In the genomic region with DNA sequence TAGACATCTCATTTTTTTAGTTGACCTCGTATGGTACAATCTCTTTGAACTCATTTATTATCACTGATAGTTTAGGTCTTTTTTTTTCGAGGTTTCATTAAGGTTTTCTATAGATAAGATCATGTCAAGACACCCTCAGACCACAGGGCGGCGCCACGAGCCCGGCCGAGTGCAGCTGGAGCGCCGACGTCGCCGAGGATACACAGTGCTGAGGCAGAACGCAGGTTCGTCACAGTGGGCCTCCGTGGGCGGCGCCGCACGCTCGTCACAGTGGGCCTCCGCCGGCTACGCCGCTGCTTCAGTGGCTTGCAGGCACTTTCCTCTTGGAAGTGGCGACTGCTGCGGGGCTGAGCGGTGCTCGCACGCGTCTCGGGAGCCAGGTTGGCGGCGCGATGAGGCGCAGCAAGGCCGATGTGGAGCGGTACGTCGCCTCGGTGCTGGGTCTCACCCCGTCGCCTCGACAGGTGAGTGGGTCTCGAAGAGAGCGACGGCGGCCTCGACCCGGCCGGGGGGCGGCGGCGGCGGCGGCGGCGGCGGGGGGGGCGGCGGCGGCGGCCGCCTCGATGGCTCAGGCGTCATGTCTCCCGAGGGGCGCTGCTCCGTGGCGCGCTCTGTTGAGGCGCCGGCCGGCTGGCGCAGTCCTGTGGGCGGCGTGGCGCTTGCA, we compare ENCODE assay signal across 8 cellular contexts. TPM values are rescaled to one million over a fixed set of nuclear protein-coding genes. Genes with fewer than 3 reads are reported as not detected.
DNase-seq lines count a peak whose midpoint lies in the region; ATAC-seq and TF ChIP-seq lines count a peak whose summit lies in the region.
"Not testable (repeated sequence)": the region's sequence is repeated elsewhere in the genome, so short reads cannot be mapped to it uniquely, and the experiment has no call there.

Gene RGPD5, plus strand, starts transcription at position 232 of the 664 bp plus-strand sequence. Its CDS starts 161 bp downstream, at position 393.

- not testable (repeated sequence) for TF ChIP-seq EP300 in suprapubic skin (IDR thresholded peaks at IDR 0.05)

- H3K4me1 ChIP-seq in PC-3 (ENCODE audit: insufficient read depth, low read length); naive thymus-derived CD4-positive, alpha-beta T cell (ENCODE audit: control insufficient read depth in 2 of 2, insufficient read depth in 2 of 2, low read length in 2 of 2); suprapubic skin: not testable (repeated sequence)

- not testable (repeated sequence) for H3K4me3 ChIP-seq in PC-3 (ENCODE audit: low read length); naive thymus-derived CD4-positive, alpha-beta T cell (ENCODE audit: low read length); suprapubic skin

- DNase-seq in PC-3; activated naive CD8-positive, alpha-beta T cell treated with anti-CD3 and anti-CD28 coated beads for 36 hours; glomerular endothelial cell (ENCODE audit: extremely low read depth, low read depth, low spot score); naive thymus-derived CD4-positive, alpha-beta T cell; suprapubic skin (ENCODE audit: low spot score in 2 of 2): not testable (repeated sequence)

- not testable (repeated sequence) for H3F3A ChIP-seq in PC-3 (ENCODE audit: low read length, unreplicated experiment)

- H3K9me3 ChIP-seq in PC-3 (ENCODE audit: low read length); naive thymus-derived CD4-positive, alpha-beta T cell (ENCODE audit: control insufficient read depth in 2 of 3, low read length in 3 of 3); suprapubic skin: not testable (repeated sequence)

- ATAC-seq in GM18519 (IDR thresholded peaks at IDR 0.05; ENCODE audit: low FRiP score, unreplicated experiment) (peak; percentile 91), GM21528 (IDR thresholded peaks at IDR 0.05; ENCODE audit: low FRiP score, unreplicated experiment) (peak; percentile 94), HG03039 (IDR thresholded peaks at IDR 0.05; ENCODE audit: unreplicated experiment) (peak; percentile 97), PC-3 (peak; percentile 63)
- ATAC-seq in naive thymus-derived CD4-positive, alpha-beta T cell = peak; percentile 100

- H3K27ac ChIP-seq in PC-3 (ENCODE audit: low read length); naive thymus-derived CD4-positive, alpha-beta T cell (ENCODE audit: low read depth, low read length); suprapubic skin: not testable (repeated sequence)

- H3K9ac ChIP-seq in PC-3 (ENCODE audit: low read length) = not testable (repeated sequence)

- not testable (repeated sequence) for H3K4me3 Mint-ChIP-seq in activated naive CD8-positive, alpha-beta T cell treated with anti-CD3 and anti-CD28 coated beads for 36 hours; naive thymus-derived CD4-positive, alpha-beta T cell

- not testable (repeated sequence) for H3K4me2 ChIP-seq in PC-3 (ENCODE audit: low read length)

- H3K9me3 Mint-ChIP-seq in activated naive CD8-positive, alpha-beta T cell treated with anti-CD3 and anti-CD28 coated beads for 36 hours; naive thymus-derived CD4-positive, alpha-beta T cell: not testable (repeated sequence)

- H3K9me2 ChIP-seq in PC-3 (replicated peaks; ENCODE audit: low read length) = not testable (repeated sequence)

- not testable (repeated sequence) for H3K27me3 Mint-ChIP-seq in activated naive CD8-positive, alpha-beta T cell treated with anti-CD3 and anti-CD28 coated beads for 36 hours; naive thymus-derived CD4-positive, alpha-beta T cell

- not testable (repeated sequence) for H3K36me3 Mint-ChIP-seq in activated naive CD8-positive, alpha-beta T cell treated with anti-CD3 and anti-CD28 coated beads for 36 hours; naive thymus-derived CD4-positive, alpha-beta T cell

- not testable (repeated sequence) for H3K4me1 Mint-ChIP-seq in activated naive CD8-positive, alpha-beta T cell treated with anti-CD3 and anti-CD28 coated beads for 36 hours; naive thymus-derived CD4-positive, alpha-beta T cell

- H3K27me3 ChIP-seq in PC-3 (ENCODE audit: low read length); naive thymus-derived CD4-positive, alpha-beta T cell (ENCODE audit: control insufficient read depth in 2 of 2, insufficient read depth in 2 of 2, low read length in 2 of 2); suprapubic skin: not testable (repeated sequence)

- not testable (repeated sequence) for TF ChIP-seq POLR2A in suprapubic skin (IDR thresholded peaks at IDR 0.05)

- WGBS in suprapubic skin = no CpG with 5 or more reads among the region's 77 CpGs

- intact Hi-C loops in PC-3 (cut with micrococcal nuclease); naive thymus-derived CD4-positive, alpha-beta T cell (cut with micrococcal nuclease): not testable (repeated sequence)

- H3K79me2 ChIP-seq in PC-3 (ENCODE audit: low read length) = not testable (repeated sequence)

- TF ChIP-seq CTCF in PC-3 (conservative IDR thresholded peaks at IDR 0.05; ENCODE audit: low read depth, low read length); suprapubic skin (IDR thresholded peaks at IDR 0.05): not testable (repeated sequence)

- CTCF ChIA-PET in PC-3 (lab: Charles Lee); naive thymus-derived CD4-positive, alpha-beta T cell (lab: Charles Lee): not testable (repeated sequence)

- POLR2A ChIA-PET in PC-3 (lab: Charles Lee; ENCODE audit: unreplicated experiment); naive thymus-derived CD4-positive, alpha-beta T cell (lab: Charles Lee): not testable (repeated sequence)

- not testable (repeated sequence) for H3K36me3 ChIP-seq in PC-3 (ENCODE audit: low read depth, low read length); naive thymus-derived CD4-positive, alpha-beta T cell (ENCODE audit: control insufficient read depth in 2 of 3, insufficient read depth in 3 of 3, low read length in 3 of 3); suprapubic skin

- not testable (repeated sequence) for BruUV-seq in PC-3 (replicated peaks; lab: Mats Ljungman, UMichigan)

- not testable (repeated sequence) for H4K20me1 ChIP-seq in PC-3 (ENCODE audit: low read length)

- not testable (repeated sequence) for H3K27ac Mint-ChIP-seq in activated naive CD8-positive, alpha-beta T cell treated with anti-CD3 and anti-CD28 coated beads for 36 hours; naive thymus-derived CD4-positive, alpha-beta T cell

- H2AFZ ChIP-seq in PC-3 (ENCODE audit: low read length) = not testable (repeated sequence)

RNA-seq across cellular contexts. Expression of gene RGPD5, which starts in this region (rescaled TPM):
- total RNA-seq in PC-3 (2014; rRNA removed) = 18.5 and 26.0 TPM in 2 replicates
- 10 to 100 TPM; 22.2 to 27.9 TPM for total RNA-seq in activated naive CD8-positive, alpha-beta T cell treated with anti-CD3 and anti-CD28 coated beads for 36 hours
- 14.5 and 15.1 TPM in 2 replicates for total RNA-seq in glomerular endothelial cell
- total RNA-seq in naive thymus-derived CD4-positive, alpha-beta T cell = 100 to 1,000 TPM in 2 of 5 experiments, 10 to 100 TPM in 3; 30.3 to 161 (median 99.9) TPM
- polyA plus RNA-seq in naive thymus-derived CD4-positive, alpha-beta T cell = 1 to 10 TPM; 4.2 to 5.7 TPM
- 10 to 100 TPM in 3 of 4 donors, 1 to 10 TPM in 1; 7.7 to 75.0 (median 25.0) TPM for total RNA-seq in suprapubic skin
